ENCODE assay signal across 8 cellular contexts in genomic region chr12:51531982-51532497, GRCh38. TPM values are rescaled to one million over a fixed set of nuclear protein-coding genes. Genes with fewer than 3 reads are reported as not detected.
A peak's percentile ranks its signal among the peaks of the same experiment; 100 is the strongest.
DNase-seq lines count a peak whose midpoint lies in the region; ATAC-seq, FAIRE-seq and TF ChIP-seq lines count a peak whose summit lies in the region.

No MANE protein-coding gene starts in this region.

- intact Hi-C loops in activated B cell treated with CpG ODN at 0.5 μM for 24 hours (cut with micrococcal nuclease): loop anchor here (1.0 to 10.0 kb wide), 10 partner anchors 107 to 767 kb away; partner anchors contain the start of genes ATF1 and CSRNP2
- intact Hi-C loops in kidney (cut with DNase I): loop anchor here (10.0 kb wide), 1 partner anchor 107 kb away; the partner anchor contains the start of gene SLC4A8

- TF ChIP-seq CTCF in activated B cell treated with CpG ODN at 0.5 μM for 24 hours (IDR thresholded peaks at IDR 0.05) (peak; percentile 51), cardiac fibroblast (IDR thresholded peaks at IDR 0.05; ENCODE audit: low read depth, low read length) (peak; percentile 97), kidney (IDR thresholded peaks at IDR 0.05; ENCODE audit: borderline replicate concordance, extremely low read depth, insufficient read depth) (peak; percentile 94)

- H3K4me3 Mint-ChIP-seq in activated B cell treated with CpG ODN at 0.5 μM for 24 hours: no peak overlapping the region

- POLR2A ChIA-PET in activated B cell treated with CpG ODN at 0.5 μM for 24 hours (lab: Charles Lee): interaction anchor here (0.8 to 1.1 kb wide), 3 partner anchors 111 to 262 kb away, joined by 3 to 4 read pairs (median 3); partner anchors contain the start of gene SMAGP

- H3K9ac ChIP-seq in kidney (ENCODE audit: low read length in 2 of 2): no peak overlapping the region

- FAIRE-seq in kidney (lab: Jason Lieb, UNC): no peak

- DNase-seq in ELF-1 (ENCODE audit: low read depth, low spot score) (peak; percentile 93), NCI-H2227 treated with DMSO at 0.1 percent for 48 hours (lab: John Stamatoyannopoulos, UW) (peak; percentile 52), activated B cell treated with CpG ODN at 0.5 μM for 24 hours (peak; percentile 56), cardiac fibroblast (ENCODE audit: low read depth in 2 of 2) (peak; percentile 79 to 80), kidney (no peak)
- DNase-seq in stimulated activated CD4-positive, alpha-beta T cell treated with anti-CD3 and anti-CD28 coated beads, Interleukin-1b, Interleukin-23, amount 100 ng/mL, for 48 hours: peak; percentile 73

- no peaks in the 10 kb centered on the region for H3K36me3 ChIP-seq in kidney (ENCODE audit: control insufficient read depth in 1 of 2, insufficient read depth in 2 of 2, low read length in 2 of 2)

- no peaks in the 10 kb centered on the region for H3K9me3 Mint-ChIP-seq in activated B cell treated with CpG ODN at 0.5 μM for 24 hours

- ATAC-seq in HG02885 (IDR thresholded peaks at IDR 0.05; ENCODE audit: poor library complexity, unreplicated experiment) (peak; percentile 79), activated B cell treated with CpG ODN at 0.5 μM for 24 hours (ENCODE audit: low read depth) (peak; percentile 97), GM21526 (IDR thresholded peaks at IDR 0.05; ENCODE audit: low FRiP score, unreplicated experiment) (no peak)

- CTCF ChIA-PET in activated B cell treated with CpG ODN at 0.5 μM for 24 hours (lab: Charles Lee): interaction anchor here (0.7 to 3.3 kb wide), 19 partner anchors 8 to 493 kb away, joined by 3 to 52 read pairs (median 3); partner anchors contain the start of genes POU6F1 and SLC4A8

- peaks cover 11% of the 10 kb centered on the region for H3K4me1 Mint-ChIP-seq in activated B cell treated with CpG ODN at 0.5 μM for 24 hours

- no peak overlapping the region for H3K4me3 ChIP-seq in cardiac fibroblast (replicated peaks in 1 of 2; ENCODE audit: low read depth in 2 of 2, low read length in 2 of 2)
- no peak overlapping the region for H3K4me3 ChIP-seq in kidney (ENCODE audit: low read length in 2 of 2)

- H3K27me3 Mint-ChIP-seq in activated B cell treated with CpG ODN at 0.5 μM for 24 hours: peaks cover 28% of the 10 kb centered on the region

- H3K36me3 Mint-ChIP-seq in activated B cell treated with CpG ODN at 0.5 μM for 24 hours (ENCODE audit: low read depth): no peaks in the 10 kb centered on the region

- H3K27ac Mint-ChIP-seq in activated B cell treated with CpG ODN at 0.5 μM for 24 hours: no peak overlapping the region

- no peaks in the 10 kb centered on the region for H3K9me3 ChIP-seq in kidney (ENCODE audit: control insufficient read depth in 1 of 2, low read length in 2 of 2)

- peaks cover 0 to 8% of the 10 kb centered on the region in 2 donors for H3K4me1 ChIP-seq in kidney (ENCODE audit: control insufficient read depth in 1 of 2, insufficient read depth in 1 of 2, low read depth in 1 of 2, low read length in 2 of 2)

- H3K27ac ChIP-seq in kidney (ENCODE audit: low read depth in 2 of 2, low read length in 2 of 2): no peak overlapping the region

RNA-seq across cellular contexts. Expression of gene SCN8A, which starts 59.0 kb away (rescaled TPM):
- total RNA-seq in activated B cell treated with CpG ODN at 0.5 μM for 24 hours (0.86 and 2.1 TPM in 2 replicates), kidney (1.4 TPM)
- polyA plus RNA-seq in kidney (ENCODE audit: insufficient read depth, low read depth, low replicate concordance): 0.34 TPM
